ENCODE assay signal across 8 cellular contexts in genomic region chr14:106605548-106606448, GRCh38.
DNase-seq lines count a peak whose midpoint lies in the region; ATAC-seq, FAIRE-seq and TF ChIP-seq lines count a peak whose summit lies in the region.

No MANE protein-coding gene starts in this region.

- TF ChIP-seq RAD21 in K562 (CRISPR knock-in tag; conservative IDR thresholded peaks at IDR 0.05 in 1 of 2, IDR thresholded peaks at IDR 0.05 in 1 of 2): no peak

- intact Hi-C loops in K562 (cut with micrococcal nuclease): no loop called here

- TF ChIP-seq EP300 in K562 (IDR thresholded peaks at IDR 0.05; ENCODE audit: low read length): no peak

- no peak overlapping the region for H3K27ac Mint-ChIP-seq in T-helper 17 cell

- in situ Hi-C loops in K562 (cut with MboI): no loop called here

- no peak overlapping the region for H3K4me3 Mint-ChIP-seq in T-helper 17 cell

- ATAC-seq in T-helper 17 cell (peak; percentile 99), K562 (peak; percentile 90), GM19455 (IDR thresholded peaks at IDR 0.05; ENCODE audit: unreplicated experiment) (no peak), HG02678 (IDR thresholded peaks at IDR 0.05; ENCODE audit: unreplicated experiment) (no peak)

- H3K4me1 ChIP-seq in K562 (replicated peaks in 1 of 2; ENCODE audit: control insufficient read depth in 2 of 2, insufficient read depth in 2 of 2, low read length in 2 of 2): no peaks in the 10 kb centered on the region

- DNase-seq in GM12865 (ENCODE audit: low read depth) (peak; percentile 72), HT1080 (ENCODE audit: low read depth) (peak; percentile 34), T-helper 17 cell (peak; percentile 56 to 80 (median 59)), K562 (ENCODE audit: extremely low read depth in 1 of 4, low spot score in 3 of 4) (peak; percentile 48 to 59 (median 54)), urothelium cell line (ENCODE audit: low spot score) (no peak)
- DNase-seq in stimulated activated CD8-positive, alpha-beta memory T cell treated with anti-CD3 and anti-CD28 coated beads, Interleukin-12 subunit alpha, Interleukin-12 subunit beta, amount 100 ng/mL, for 1 hour (ENCODE audit: low read depth): peak; percentile 62

- CTCF ChIA-PET in K562 (lab: Yijun Ruan, JAX; ENCODE audit: low intra/inter-chr PET ratio): no interaction called here

- H3K4me2 ChIP-seq in K562 (ENCODE audit: insufficient read depth, low read length): no peak overlapping the region

- POLR2A ChIA-PET in K562 (lab: Yijun Ruan, JAX): no interaction called here

- no peak overlapping the region for H3K9ac ChIP-seq in K562 (ENCODE audit: insufficient read depth in 1 of 2, low read depth in 2 of 2, low read length in 2 of 2)

- FAIRE-seq in K562 (lab: Jason Lieb, UNC): no peak
- no peak for FAIRE-seq in urothelium cell line (lab: Jason Lieb, UNC)

- no peaks in the 10 kb centered on the region for H3K9me1 ChIP-seq in K562 (ENCODE audit: control insufficient read depth, insufficient read depth, low read length)

- H3K36me3 ChIP-seq in K562 (ENCODE audit: control insufficient read depth, insufficient read depth, low read length): no peaks in the 10 kb centered on the region

- H4K20me1 ChIP-seq in K562 (replicated peaks; ENCODE audit: control insufficient read depth, insufficient read depth, low read length): no peaks in the 10 kb centered on the region

- TF ChIP-seq CTCF in GM12865 (IDR thresholded peaks at IDR 0.05; ENCODE audit: insufficient read depth, low read depth, low read length, missing control alignments) (peak; percentile 69), K562 (IDR thresholded peaks at IDR 0.05 in 2 of 3, conservative IDR thresholded peaks at IDR 0.05 in 1 of 3; ENCODE audit: insufficient read depth in 2 of 3, low read depth in 1 of 3, low read length in 3 of 3) (peak; percentile 36 to 59 (median 42); a peak in 4 of 6 replicates)

- H3K4me1 Mint-ChIP-seq in T-helper 17 cell: no peaks in the 10 kb centered on the region

- no TSS peak for BruUV-seq in K562 (replicated peaks; lab: Mats Ljungman, UMichigan)

- H3K79me2 ChIP-seq in K562 (ENCODE audit: control insufficient read depth, insufficient read depth, low read length): no peaks in the 10 kb centered on the region

- no peaks in the 10 kb centered on the region for H3K27me3 ChIP-seq in K562 (ENCODE audit: control insufficient read depth in 2 of 2, insufficient read depth in 2 of 2, low read length in 2 of 2)

- H3K27ac ChIP-seq in K562 (ENCODE audit: extremely low read depth, low read depth, low read length): no peak overlapping the region

- H3K4me3 ChIP-seq in GM12865 (ENCODE audit: low read depth, low read length) (no peak overlapping the region), K562 (no peak overlapping the region)

- TF ChIP-seq POLR2A in K562 (conservative IDR thresholded peaks at IDR 0.05): no peak

- H3K27me3 Mint-ChIP-seq in T-helper 17 cell: peaks cover 83% of the 10 kb centered on the region

- peaks cover 2% of the 10 kb centered on the region for H3K36me3 Mint-ChIP-seq in T-helper 17 cell (ENCODE audit: low read depth)

- H3K9me3 ChIP-seq in T-helper 17 cell (ENCODE audit: control insufficient read depth, low read length, poor library complexity, severe bottlenecking): no peaks in the 10 kb centered on the region
- no peaks in the 10 kb centered on the region for H3K9me3 ChIP-seq in K562 (replicated peaks; ENCODE audit: control insufficient read depth, insufficient read depth, low read depth, low read length)

- H2AFZ ChIP-seq in K562 (ENCODE audit: low read depth, low read length): no peak overlapping the region

- WGBS in K562 (ENCODE audit: insufficient coverage, low coverage, missing lambda C conversion rate): 4% methylated on average over 11 of the region's 27 CpGs

TF ChIP-seq in K562, 482 proteins besides CTCF, POLR2A, EP300 and RAD21:
- TF ChIP-seq CTCFL (IDR thresholded peaks at IDR 0.05; ENCODE audit: borderline replicate concordance, insufficient read depth, low read depth, low read length, poor library complexity, severe bottlenecking): peak; percentile 63
- no peak for TF ChIP-seq ATF1 (CRISPR knock-in tag; IDR thresholded peaks at IDR 0.05)
- no peak for TF ChIP-seq ATF1 (tag; IDR thresholded peaks at IDR 0.05)
- TF ChIP-seq RFX7 (CRISPR knock-in tag; IDR thresholded peaks at IDR 0.05): no peak
- no peak for TF ChIP-seq ZSCAN29 (IDR thresholded peaks at IDR 0.05)
- TF ChIP-seq RNF2 (IDR thresholded peaks at IDR 0.05): no peak
- TF ChIP-seq GTF3C2 (IDR thresholded peaks at IDR 0.05; ENCODE audit: borderline replicate concordance, extremely low read depth, insufficient read length): no peak

Comparison
In these comparisons a context has a peak if more than half of its experiments do, and no peak if none do; other contexts are left out.
1. ATAC-seq: peak in T-helper 17 cell (single experiment) and K562 (single experiment); none in GM19455 (single experiment) and HG02678 (single experiment).